In the genomic region with DNA sequence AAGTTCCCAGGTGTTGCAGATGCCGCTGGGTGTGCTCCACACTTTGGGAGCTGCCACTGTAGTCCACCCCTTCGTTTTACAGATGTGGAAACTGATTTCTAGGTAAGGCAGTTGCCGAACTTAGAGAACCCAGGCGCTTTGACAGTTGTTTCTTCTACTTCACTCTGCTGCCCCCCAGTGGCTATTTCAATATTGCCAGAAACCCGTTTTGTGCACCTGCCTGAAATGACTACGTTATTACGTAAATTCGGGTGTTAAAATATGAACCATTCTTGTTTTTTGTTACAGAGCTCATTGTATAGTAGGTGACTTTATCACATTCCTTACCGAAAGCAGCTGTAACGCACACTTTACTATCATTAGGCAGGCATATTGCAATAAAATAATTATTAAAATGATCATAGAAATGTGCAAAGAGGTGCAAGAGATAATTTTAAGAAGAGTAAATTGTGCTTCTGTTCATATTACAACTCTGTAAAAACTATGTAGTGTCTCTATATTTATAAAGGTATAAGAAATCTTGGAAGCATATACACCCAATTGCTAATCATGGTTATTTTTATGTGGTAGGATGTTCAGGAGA, we compare ENCODE assay signal across 8 cellular contexts. TPM values are rescaled to one million over a fixed set of nuclear protein-coding genes. Genes with fewer than 3 reads are reported as not detected.
A peak's percentile ranks its signal among the peaks of the same experiment; 100 is the strongest.
DNase-seq lines count a peak whose midpoint lies in the region; ATAC-seq and TF ChIP-seq lines count a peak whose summit lies in the region.

No MANE protein-coding gene starts in this region.

- peak; percentile 81 for DNase-seq in DMS53 (lab: John Stamatoyannopoulos, UW)
- DNase-seq in LoVo (ENCODE audit: low spot score), result peak; percentile 72
- no peak for DNase-seq in RWPE2 (ENCODE audit: low spot score)
- peak; percentile 70 for DNase-seq in activated T-helper 9 cell treated with anti-CD3 and anti-CD28 coated beads, Interleukin-2, amount 50 U/mL, for 16 hours (ENCODE audit: low read depth)
- peak in 1 of 2 donors; percentile 60 for DNase-seq in foreskin keratinocyte
- DNase-seq in ovary, result peak; percentile 24 to 71 (median 58)
- peak; percentile 74 to 98 for DNase-seq in tibial nerve (ENCODE audit: low spot score in 2 of 2)

- H3K4me1 ChIP-seq in RWPE2 (ENCODE audit: insufficient read depth, poor library complexity, severe bottlenecking), result no peaks in the 10 kb centered on the region
- H3K4me1 ChIP-seq in foreskin keratinocyte, result peaks cover 4% of the 10 kb centered on the region
- no peaks in the 10 kb centered on the region for H3K4me1 ChIP-seq in ovary (ENCODE audit: insufficient read depth)
- no peaks in the 10 kb centered on the region for H3K4me1 ChIP-seq in tibial nerve

- H3K27ac ChIP-seq in RWPE2 (ENCODE audit: poor library complexity, severe bottlenecking) (no peak overlapping the region), foreskin keratinocyte (no peak overlapping the region), ovary (no peak overlapping the region), tibial nerve (no peak overlapping the region)

- H3K4me3 ChIP-seq in RWPE2 (ENCODE audit: severe bottlenecking), result no peak overlapping the region
- no peak overlapping the region for H3K4me3 ChIP-seq in ovary
- H3K4me3 ChIP-seq in tibial nerve, result no peak overlapping the region

- TF ChIP-seq EP300 in ovary (IDR thresholded peaks at IDR 0.05), result no peak
- no peak for TF ChIP-seq EP300 in tibial nerve (IDR thresholded peaks at IDR 0.05)

- H3K27me3 ChIP-seq in RWPE2 (ENCODE audit: insufficient read depth, poor library complexity, severe bottlenecking), result no peaks in the 10 kb centered on the region
- H3K27me3 ChIP-seq in foreskin keratinocyte, result no peaks in the 10 kb centered on the region
- no peaks in the 10 kb centered on the region for H3K27me3 ChIP-seq in ovary
- no peaks in the 10 kb centered on the region for H3K27me3 ChIP-seq in tibial nerve

- H3K36me3 ChIP-seq in RWPE2 (ENCODE audit: low read depth) (no peaks in the 10 kb centered on the region), ovary (no peaks in the 10 kb centered on the region), tibial nerve (no peaks in the 10 kb centered on the region)

- intact Hi-C loops in ovary (cut with DNase I), result loop anchor here in 2 of 4 donors (5.0 to 10.0 kb wide), 2 partner anchors 54 to 126 kb away; a partner anchor contains a TSS

- WGBS in ovary, 3 donors, result 3 to 7% (median 3%) methylated on average over 10 of the region's 10 CpGs
- 2 to 8% methylated on average over 10 of the region's 10 CpGs for WGBS in tibial nerve, 2 donors

- TF ChIP-seq CTCF in RWPE2 (IDR thresholded peaks at IDR 0.05; ENCODE audit: poor library complexity, severe bottlenecking) (peak; percentile 91), foreskin keratinocyte (conservative IDR thresholded peaks at IDR 0.05) (peak; percentile 95), ovary (IDR thresholded peaks at IDR 0.05) (peak in 2 of 3 donors; percentile 28 to 44), tibial nerve (IDR thresholded peaks at IDR 0.05) (peak; percentile 65 to 87 (median 70))

- H3K9me3 ChIP-seq in RWPE2 (ENCODE audit: severe bottlenecking) (no peaks in the 10 kb centered on the region), ovary (no peaks in the 10 kb centered on the region), tibial nerve (no peaks in the 10 kb centered on the region)

- TF ChIP-seq POLR2A in ovary (IDR thresholded peaks at IDR 0.05) (no peak), tibial nerve (IDR thresholded peaks at IDR 0.05) (no peak)

- ATAC-seq in RWPE2 (ENCODE audit: low read depth) (peak; percentile 53; the same call in 2 of the 3 replicates), foreskin keratinocyte (peak; percentile 36), GM18520 (IDR thresholded peaks at IDR 0.05; ENCODE audit: unreplicated experiment) (no peak)

RNA-seq across cellular contexts. Expression of a gene that starts 44.9 kb away (rescaled TPM):
- 0.07 and 0.17 TPM in 2 replicates for total RNA-seq in foreskin keratinocyte
- polyA plus RNA-seq in foreskin keratinocyte, result 0.04 and 0.07 TPM in 2 replicates
- total RNA-seq in ovary, result under 1 TPM in 3 of 7 donors, not detected in 4; 0.13 to 0.47 (median 0.15) TPM
- under 1 TPM; 0.04 to 0.27 TPM for polyA plus RNA-seq in ovary
- total RNA-seq in tibial nerve, result 1 to 10 TPM in 1 of 4 donors, under 1 TPM in 2, not detected in 1; 0.39 to 1.3 (median 0.90) TPM

RNA-seq across cellular contexts. Expression of a gene that starts 56.2 kb away (rescaled TPM):
- 0.03 and 0.04 TPM in 2 replicates for total RNA-seq in foreskin keratinocyte
- polyA plus RNA-seq in foreskin keratinocyte, result 0.03 TPM in 1 of 2 replicates, not detected in the other
- 1 to 10 TPM in 3 of 7 donors, under 1 TPM in 4; 0.48 to 4.6 (median 0.92) TPM for total RNA-seq in ovary
- 10 to 100 TPM in 1 of 2 donors, 1 to 10 TPM in 1; 1.3 to 15.4 TPM for polyA plus RNA-seq in ovary
- total RNA-seq in tibial nerve, result 1 to 10 TPM in 3 of 4 donors, under 1 TPM in 1; 0.60 to 3.3 (median 1.8) TPM

Comparison
In these comparisons a context has a peak if more than half of its experiments do, and no peak if none do; other contexts are left out.
1. CTCF ChIP-seq: peak in every context shown above with its lines; median percentile 95 in foreskin keratinocyte; 91 in RWPE2; 70 in tibial nerve; 36 in ovary.